In genomic region chr3:187227658-187228258, GRCh38 we compare ENCODE assay signal across 18 cellular contexts. TPM values are rescaled to one million over a fixed set of nuclear protein-coding genes. Genes with fewer than 3 reads are reported as not detected.
DNase-seq lines count a peak whose midpoint lies in the region; ATAC-seq and TF ChIP-seq lines count a peak whose summit lies in the region.
"Had no signal": no experiment of that assay in that cellular context is flagged by ENCODE, and none has a peak within 500 bp of the region (broad histone marks: within the 10 kb centered on the region; RNA-seq: fewer than 3 reads in every experiment).

No MANE protein-coding gene starts in this region.

- H4K20me1 ChIP-seq in PC-3 (ENCODE audit: low read length) = no peaks in the 10 kb centered on the region

- no peaks in the 10 kb centered on the region for H3K36me3 Mint-ChIP-seq in Calu3 (ENCODE audit: insufficient read depth, unreplicated experiment)
- H3K36me3 Mint-ChIP-seq: activated naive CD4-positive, alpha-beta T cell treated with anti-CD3 and anti-CD28 coated beads, Interleukin-2, amount 10 ng/mL, durations not matched to agents 7 days and 5 days; immature natural killer cell had no signal

- 76 to 85% (median 85%) methylated on average over 7 of the region's 7 CpGs for WGBS in ovary, 3 donors

- BruUV-seq in Calu3 (replicated peaks; lab: Mats Ljungman, UMichigan) (no TSS peak), PC-3 (replicated peaks; lab: Mats Ljungman, UMichigan) (no TSS peak)

- peak; percentile 84 for ATAC-seq in PC-3
- ATAC-seq in GM18505 (IDR thresholded peaks at IDR 0.05; ENCODE audit: unreplicated experiment) = no peak

- peaks cover 32% of the 10 kb centered on the region for H3K4me1 Mint-ChIP-seq in Calu3 (ENCODE audit: low read depth, unreplicated experiment)
- H3K4me1 Mint-ChIP-seq: activated naive CD4-positive, alpha-beta T cell treated with anti-CD3 and anti-CD28 coated beads, Interleukin-2, amount 10 ng/mL, durations not matched to agents 7 days and 5 days; immature natural killer cell had no signal

- TF ChIP-seq POLR2A in GM18505 (IDR thresholded peaks at IDR 0.05; ENCODE audit: borderline replicate concordance, extremely low read depth, insufficient read depth, insufficient read length) (no peak), ovary (IDR thresholded peaks at IDR 0.05) (no peak)

- no peaks in the 10 kb centered on the region for H3K79me2 ChIP-seq in PC-3 (ENCODE audit: low read length)

- H3K36me3 ChIP-seq in PC-3 (ENCODE audit: low read depth, low read length) (no peaks in the 10 kb centered on the region), ovary (no peaks in the 10 kb centered on the region)
- H3K36me3 ChIP-seq: esophagus muscularis mucosa, prostate gland, WERI-Rb-1 had no signal

- H3K9me3 ChIP-seq in PC-3 (ENCODE audit: low read length) (no peaks in the 10 kb centered on the region), ovary (no peaks in the 10 kb centered on the region)
- H3K9me3 ChIP-seq: esophagus muscularis mucosa, prostate gland had no signal

- intact Hi-C loops in Calu3 (cut with micrococcal nuclease; ENCODE audit: unreplicated experiment) = no loop called here
- intact Hi-C loops in PC-3 (cut with micrococcal nuclease) = no loop called here
- intact Hi-C loops in ovary (cut with DNase I) = loop anchor here in 2 of 4 donors (10.0 kb wide), 2 partner anchors 87 to 447 kb away; partner anchors contain the start of gene SST (in 1 of the 2)

- H3K4me1 ChIP-seq in PC-3 (ENCODE audit: insufficient read depth, low read length) (peaks cover 19% of the 10 kb centered on the region), ovary (ENCODE audit: insufficient read depth) (no peaks in the 10 kb centered on the region)
- H3K4me1 ChIP-seq: prostate gland had no signal

- no peak overlapping the region for H3K9ac ChIP-seq in PC-3 (ENCODE audit: low read length)

- no peak for TF ChIP-seq CTCF in Calu3 (IDR thresholded peaks at IDR 0.05; ENCODE audit: unreplicated experiment)
- no peak for TF ChIP-seq CTCF in PC-3 (conservative IDR thresholded peaks at IDR 0.05; ENCODE audit: low read depth, low read length)
- TF ChIP-seq CTCF in ovary (IDR thresholded peaks at IDR 0.05) = no peak

- no peaks in the 10 kb centered on the region for H3K9me3 Mint-ChIP-seq in Calu3 (ENCODE audit: low read depth, unreplicated experiment)
- H3K9me3 Mint-ChIP-seq: activated naive CD4-positive, alpha-beta T cell treated with anti-CD3 and anti-CD28 coated beads, Interleukin-2, amount 10 ng/mL, durations not matched to agents 7 days and 5 days; CD4-positive, alpha-beta T cell; immature natural killer cell had no signal

- no peak overlapping the region for H3K4me3 Mint-ChIP-seq in Calu3 (ENCODE audit: low read depth, unreplicated experiment)
- H3K4me3 Mint-ChIP-seq: activated naive CD4-positive, alpha-beta T cell treated with anti-CD3 and anti-CD28 coated beads, Interleukin-2, amount 10 ng/mL, durations not matched to agents 7 days and 5 days; CD4-positive, alpha-beta T cell; immature natural killer cell had no signal

- no peaks in the 10 kb centered on the region for H3K9me2 ChIP-seq in PC-3 (replicated peaks; ENCODE audit: low read length)

- H3F3A ChIP-seq in PC-3 (ENCODE audit: low read length, unreplicated experiment) = no peaks in the 10 kb centered on the region

- DNase-seq in Calu3 = peak; percentile 20
- DNase-seq in PC-3 = peak; percentile 84
- DNase-seq in dedifferentiated amniotic fluid mesenchymal stem cell (ENCODE audit: extremely low spot score) = peak; percentile 67
- peak; percentile 75 for DNase-seq in renal cortical epithelial cell (ENCODE audit: low read depth)
- no peak for DNase-seq in ovary
- DNase-seq in cortex of kidney (lab: John Stamatoyannopoulos, UW) = no peak
- DNase-seq in NCI-H345 treated with DMSO at 0.1 percent for 48 hours (lab: John Stamatoyannopoulos, UW; ENCODE audit: unreplicated experiment) = no peak
- DNase-seq: activated naive CD4-positive, alpha-beta T cell treated with anti-CD3 and anti-CD28 coated beads, Interleukin-2, amount 10 ng/mL, durations not matched to agents 7 days and 5 days; CD4-positive, alpha-beta T cell; immature natural killer cell; NCI-H1417; NCI-H526; stimulated activated naive CD4-positive, alpha-beta T cell; WERI-Rb-1 had no signal

- no peak overlapping the region for H2AFZ ChIP-seq in PC-3 (ENCODE audit: low read length)

- H3K27ac ChIP-seq in PC-3 (ENCODE audit: low read length) = no peak overlapping the region
- H3K27ac ChIP-seq in ovary = no peak overlapping the region
- H3K27ac ChIP-seq: esophagus muscularis mucosa, prostate gland, WERI-Rb-1 had no signal

- CTCF ChIA-PET in Calu3 (lab: Charles Lee) = interaction anchor here (0.9 to 1.3 kb wide), 2 partner anchors 37 to 92 kb away, joined by 3 read pairs; no protein-coding TSS in a partner anchor
- CTCF ChIA-PET in PC-3 (lab: Charles Lee) = interaction anchor here (0.5 kb wide), 1 partner anchor 452 kb away, joined by 3 read pairs; no protein-coding TSS in a partner anchor

- TF ChIP-seq EP300 in ovary (IDR thresholded peaks at IDR 0.05) = no peak

- no peak overlapping the region for H3K27ac Mint-ChIP-seq in Calu3 (ENCODE audit: unreplicated experiment)
- H3K27ac Mint-ChIP-seq: activated naive CD4-positive, alpha-beta T cell treated with anti-CD3 and anti-CD28 coated beads, Interleukin-2, amount 10 ng/mL, durations not matched to agents 7 days and 5 days; CD4-positive, alpha-beta T cell; immature natural killer cell had no signal

- peaks cover 14% of the 10 kb centered on the region for H3K27me3 Mint-ChIP-seq in Calu3 (ENCODE audit: unreplicated experiment)

- H3K27me3 ChIP-seq in PC-3 (ENCODE audit: low read length) (peaks cover 18% of the 10 kb centered on the region; the same call in 1 of the 2 replicates), ovary (no peaks in the 10 kb centered on the region)
- H3K27me3 ChIP-seq: esophagus muscularis mucosa had no signal

- POLR2A ChIA-PET in PC-3 (lab: Charles Lee; ENCODE audit: unreplicated experiment) = no interaction called here

- H3K4me2 ChIP-seq in PC-3 (ENCODE audit: low read length) = peak overlapping the region; percentile 33

- H3K4me3 ChIP-seq in PC-3 (ENCODE audit: low read length) (no peak overlapping the region), ovary (no peak overlapping the region)
- H3K4me3 ChIP-seq: esophagus muscularis mucosa, prostate gland had no signal

RNA-seq across cellular contexts. Expression of gene RTP1, which starts 30.5 kb away (rescaled TPM):
- total RNA-seq in Calu3 (2022) (not detected in 2 replicates), PC-3 (2014; rRNA removed) (not detected in 2 replicates), renal cortical epithelial cell (not detected in 2 replicates), ovary (under 1 TPM in 1 of 7 donors, not detected in 6; 0.08 TPM)
- polyA plus RNA-seq in ovary = not detected
- total RNA-seq: CD4-positive, alpha-beta T cell; esophagus muscularis mucosa; mononuclear cell; prostate gland had no signal
- polyA plus RNA-seq: immature natural killer cell had no signal

Comparison
In these comparisons a context has a peak if more than half of its experiments do, and no peak if none do; other contexts are left out.
1. DNase-seq: peak in Calu3 (single experiment), PC-3 (single experiment), dedifferentiated amniotic fluid mesenchymal stem cell (single experiment) and renal cortical epithelial cell (single experiment); none in ovary (0 of 5), cortex of kidney (single experiment) and NCI-H345 treated with DMSO at 0.1 percent for 48 hours (single experiment).